Comparison of ENCODE assay signal across 8 cellular contexts in genomic region chr4:26325191-26325590, GRCh38. TPM values are rescaled to one million over a fixed set of nuclear protein-coding genes. Genes with fewer than 3 reads are reported as not detected.
DNase-seq lines count a peak whose midpoint lies in the region; ATAC-seq and TF ChIP-seq lines count a peak whose summit lies in the region.

No MANE protein-coding gene starts in this region.

- WGBS in gastroesophageal sphincter (ENCODE audit: low coverage in 1 of 2), 2 donors, result 41 to 56% methylated on average over 3 of the region's 3 CpGs

- POLR2A ChIA-PET in BJ (lab: Charles Lee), result no interaction called here

- in situ Hi-C loops in GM13976 (cut with MboI; ENCODE audit: low sequenced_read_pairs, unreplicated experiment), result loop anchor here (10.0 to 25.0 kb wide), 2 partner anchors 250 to 687 kb away; no protein-coding TSS in a partner anchor

- no peaks in the 10 kb centered on the region for H3K9me3 ChIP-seq in gastroesophageal sphincter

- H3K4me3 ChIP-seq in BJ (ENCODE audit: low read depth, low read length) (no peak overlapping the region), gastroesophageal sphincter (no peak overlapping the region)

- peak; percentile 58 for ATAC-seq in stimulated activated naive CD8-positive, alpha-beta T cell treated with anti-CD3 and anti-CD28 coated beads, Interleukin-15, amount 100 ng/mL, for 72 hours
- no peak for ATAC-seq in gastroesophageal sphincter

- no peaks in the 10 kb centered on the region for H3K9me3 Mint-ChIP-seq in stimulated activated naive CD8-positive, alpha-beta T cell treated with anti-CD3 and anti-CD28 coated beads, Interleukin-15, amount 100 ng/mL, for 72 hours

- peaks cover 0 to 54% (median 4%) of the 10 kb centered on the region in 3 donors for H3K4me1 ChIP-seq in gastroesophageal sphincter

- DNase-seq in BJ (ENCODE audit: low read depth) (no peak), GM13976 (ENCODE audit: low spot score) (no peak), NCI-H748 treated with DMSO at 0.1 percent for 48 hours (lab: John Stamatoyannopoulos, UW) (peak; percentile 13), amniotic stem cell (lab: John Stamatoyannopoulos, UW) (no peak), glomerular visceral epithelial cell (ENCODE audit: extremely low spot score) (no peak)
- peak; percentile 48 for DNase-seq in central memory CD4-positive, alpha-beta T cell
- DNase-seq in stimulated activated naive CD8-positive, alpha-beta T cell treated with anti-CD3 and anti-CD28 coated beads, Interleukin-15, amount 100 ng/mL, for 72 hours, result peak; percentile 16 to 18

- no peak overlapping the region for H3K27ac Mint-ChIP-seq in stimulated activated naive CD8-positive, alpha-beta T cell treated with anti-CD3 and anti-CD28 coated beads, Interleukin-15, amount 100 ng/mL, for 72 hours

- H3K4me1 Mint-ChIP-seq in stimulated activated naive CD8-positive, alpha-beta T cell treated with anti-CD3 and anti-CD28 coated beads, Interleukin-15, amount 100 ng/mL, for 72 hours, result peaks cover 43% of the 10 kb centered on the region

- TF ChIP-seq POLR2A in gastroesophageal sphincter (IDR thresholded peaks at IDR 0.05), result no peak

- H3K27me3 ChIP-seq in BJ (ENCODE audit: control insufficient read depth, insufficient read depth, low read length) (no peaks in the 10 kb centered on the region), gastroesophageal sphincter (no peaks in the 10 kb centered on the region)

- CTCF ChIA-PET in BJ (lab: Yijun Ruan, JAX), result interaction anchor here (1.0 to 2.8 kb wide), 7 partner anchors 18 to 396 kb away, joined by 3 to 15 read pairs (median 4); no protein-coding TSS in a partner anchor

- peak overlapping the region in 1 of 2 donors; percentile 75 for H3K4me3 Mint-ChIP-seq in stimulated activated naive CD8-positive, alpha-beta T cell treated with anti-CD3 and anti-CD28 coated beads, Interleukin-15, amount 100 ng/mL, for 72 hours

- peak; percentile 55 for TF ChIP-seq CTCF in BJ (IDR thresholded peaks at IDR 0.05; ENCODE audit: insufficient read depth, low read depth, low read length)
- peak; percentile 48 for TF ChIP-seq CTCF in GM13976 (IDR thresholded peaks at IDR 0.05; ENCODE audit: borderline replicate concordance, control extremely low read depth, extremely low read depth, insufficient read depth, missing control alignments)
- TF ChIP-seq CTCF in gastroesophageal sphincter (IDR thresholded peaks at IDR 0.05), result peak in 1 of 4 experiments; percentile 44

- H3K36me3 ChIP-seq in BJ (ENCODE audit: control insufficient read depth, insufficient read depth, low read length), result no peaks in the 10 kb centered on the region
- H3K36me3 ChIP-seq in gastroesophageal sphincter, result no peaks in the 10 kb centered on the region

- no peak for TF ChIP-seq EP300 in gastroesophageal sphincter (IDR thresholded peaks at IDR 0.05)

- no peak overlapping the region for H3K27ac ChIP-seq in gastroesophageal sphincter

- H3K27me3 Mint-ChIP-seq in stimulated activated naive CD8-positive, alpha-beta T cell treated with anti-CD3 and anti-CD28 coated beads, Interleukin-15, amount 100 ng/mL, for 72 hours, result no peaks in the 10 kb centered on the region

RNA-seq across cellular contexts. Expression of gene RBPJ, which starts 4.4 kb away (rescaled TPM):
- polyA plus RNA-seq in BJ (2011; rRNA removed), result 31.6 and 51.5 TPM in 2 replicates
- 25.0 and 25.4 TPM in 2 replicates for polyA minus RNA-seq in BJ (2011; rRNA and poly(A)+ RNA removed)
- total RNA-seq in gastroesophageal sphincter, result 100 to 1,000 TPM in 1 of 4 donors, 10 to 100 TPM in 3; 49.5 to 128 (median 77.6) TPM

Comparison
In these comparisons a context has a peak if more than half of its experiments do, and no peak if none do; other contexts are left out.
1. DNase-seq: peak in NCI-H748 treated with DMSO at 0.1 percent for 48 hours (single experiment), central memory CD4-positive, alpha-beta T cell (single experiment) and stimulated activated naive CD8-positive, alpha-beta T cell treated with anti-CD3 and anti-CD28 coated beads, Interleukin-15, amount 100 ng/mL, for 72 hours (2 of 2); none in BJ (single experiment), GM13976 (single experiment), amniotic stem cell (single experiment) and glomerular visceral epithelial cell (single experiment).